32 cellular contexts compared by ENCODE assay signal in genomic region chr6:3620389-3620788, GRCh38.
"Had no signal": no experiment of that assay in that cellular context is flagged by ENCODE, and none has a peak within 500 bp of the region (broad histone marks: within the 10 kb centered on the region; RNA-seq: fewer than 3 reads in every experiment).

No MANE protein-coding gene starts in this region.

- H3K4me1 Mint-ChIP-seq: activated CD4-positive, alpha-beta T cell treated with anti-CD3 and anti-CD28 coated beads, Interleukin-2, amount 10 ng/mL, durations not matched to agents 7 days and 5 days had no signal

- H3K4me3 Mint-ChIP-seq: activated CD4-positive, alpha-beta T cell treated with anti-CD3 and anti-CD28 coated beads, Interleukin-2, amount 10 ng/mL, durations not matched to agents 7 days and 5 days; activated naive CD4-positive, alpha-beta T cell treated with anti-CD3 and anti-CD28 coated beads for 36 hours; activated T-cell treated with anti-CD3 and anti-CD28 coated beads, Interleukin-2, amount 50 U/mL, for 4 hours; activated T-helper 1 cell treated with anti-CD3 and anti-CD28 coated beads, Interleukin-12 subunit alpha, Interleukin-12 subunit beta, Interleukin-2, Interleukin-4 antibody, amounts not matched to agents 30 ng/mL and 10 ng/mL and 1 ng/mL, durations not matched to agents 14 hours and 24 hours and 36 hours had no signal

- H3K4me3 ChIP-seq: adrenal gland, body of pancreas, breast epithelium, MG63, SJCRH30, SK-N-MC had no signal

- H3K9me3 Mint-ChIP-seq: activated CD4-positive, alpha-beta T cell treated with anti-CD3 and anti-CD28 coated beads, Interleukin-2, amount 10 ng/mL, durations not matched to agents 7 days and 5 days; activated naive CD4-positive, alpha-beta T cell treated with anti-CD3 and anti-CD28 coated beads for 36 hours; activated naive CD4-positive, alpha-beta T cell treated with anti-CD3 and anti-CD28 coated beads, Interleukin-2, amount 50 U/mL, for 72 hours; activated T-cell treated with anti-CD3 and anti-CD28 coated beads, Interleukin-2, amount 50 U/mL, for 4 hours; activated T-helper 1 cell treated with anti-CD3 and anti-CD28 coated beads, Interleukin-12 subunit alpha, Interleukin-12 subunit beta, Interleukin-2, Interleukin-4 antibody, amounts not matched to agents 30 ng/mL and 10 ng/mL and 1 ng/mL, durations not matched to agents 14 hours and 24 hours and 36 hours had no signal

- ATAC-seq: activated naive CD4-positive, alpha-beta T cell treated with anti-CD3 and anti-CD28 coated beads, Interleukin-2, amount 50 U/mL, for 72 hours; activated T-cell treated with anti-CD3 and anti-CD28 coated beads, Interleukin-2, amount 50 U/mL, for 4 hours; body of pancreas; Panc1 had no signal

- H3K27ac Mint-ChIP-seq: activated CD4-positive, alpha-beta T cell treated with anti-CD3 and anti-CD28 coated beads, Interleukin-2, amount 10 ng/mL, durations not matched to agents 7 days and 5 days; activated naive CD4-positive, alpha-beta T cell treated with anti-CD3 and anti-CD28 coated beads for 36 hours; activated naive CD4-positive, alpha-beta T cell treated with anti-CD3 and anti-CD28 coated beads, Interleukin-2, amount 50 U/mL, for 72 hours; activated T-helper 1 cell treated with anti-CD3 and anti-CD28 coated beads, Interleukin-12 subunit alpha, Interleukin-12 subunit beta, Interleukin-2, Interleukin-4 antibody, amounts not matched to agents 30 ng/mL and 10 ng/mL and 1 ng/mL, durations not matched to agents 14 hours and 24 hours and 36 hours had no signal

- H3K4me1 ChIP-seq: adrenal gland, body of pancreas, breast epithelium, SJCRH30 had no signal

- FAIRE-seq: astrocyte, TTC549 had no signal

- H3K27me3 ChIP-seq: body of pancreas, breast epithelium, MG63, SJCRH30 had no signal

- H3K36me3 Mint-ChIP-seq: activated naive CD4-positive, alpha-beta T cell treated with anti-CD3 and anti-CD28 coated beads, Interleukin-2, amount 50 U/mL, for 72 hours had no signal

- H3K36me3 ChIP-seq: adrenal gland, breast epithelium, MG63, SJCRH30 had no signal

- DNase-seq: activated CD4-positive, alpha-beta T cell treated with anti-CD3 and anti-CD28 coated beads, Interleukin-2, amount 10 ng/mL, durations not matched to agents 7 days and 5 days; activated CD4-positive, alpha-beta T cell treated with anti-CD3 and anti-CD28 coated beads, Interleukin-2, amount 50 U/mL, for 48 hours; activated CD8-positive, alpha-beta memory T cell treated with anti-CD3 and anti-CD28 coated beads for 24 hours; activated gamma-delta T cell treated with Interleukin-2 at 50 U/mL for 16 hours; activated naive CD4-positive, alpha-beta T cell treated with anti-CD3 and anti-CD28 coated beads for 36 hours; activated T-cell treated with anti-CD3 and anti-CD28 coated beads, Interleukin-2, amount 50 U/mL, for 4 hours; adrenal gland; body of pancreas; Kasumi-1; KG1; MG63; NCI-H1048; NCI-H1105 treated with DMSO at 0.1 percent for 48 hours; NCI-H1436; NCI-H1694; NCI-H1930; NCI-H2081 treated with DMSO at 0.1 percent for 48 hours; NCI-H226; NCI-H446 treated with DMSO at 0.1 percent for 48 hours; NCI-H524; NCI-H69; NCI-H82; SHP77; SJCRH30; T1000 had no signal

- H3K27ac ChIP-seq: adrenal gland, body of pancreas, breast epithelium, SJCRH30, SK-N-MC had no signal

- H3K9me3 ChIP-seq: adrenal gland, body of pancreas, breast epithelium, MG63, SJCRH30 had no signal
